ENCODE assay signal across 12 cellular contexts in genomic region chr9:6779417-6780241, GRCh38. TPM values are rescaled to one million over a fixed set of nuclear protein-coding genes. Genes with fewer than 3 reads are reported as not detected.
A peak's percentile ranks its signal among the peaks of the same experiment; 100 is the strongest.
DNase-seq lines count a peak whose midpoint lies in the region; ATAC-seq, FAIRE-seq and TF ChIP-seq lines count a peak whose summit lies in the region.
"Had no signal": no experiment of that assay in that cellular context is flagged by ENCODE, and none has a peak within 500 bp of the region (broad histone marks: within the 10 kb centered on the region; RNA-seq: fewer than 3 reads in every experiment).

No MANE protein-coding gene starts in this region.

- WGBS in A549 (ENCODE audit: missing lambda C conversion rate) = 75% methylated on average over 3 of the region's 3 CpGs
- 36% methylated on average over 3 of the region's 3 CpGs for WGBS in hepatocyte (ENCODE audit: low lambda C conversion rate, missing lambda C conversion rate)

- no peak overlapping the region for H3K4me3 ChIP-seq in A549
- no peak overlapping the region for H3K4me3 ChIP-seq in hepatocyte
- no peak overlapping the region for H3K4me3 ChIP-seq in breast epithelium
- H3K4me3 ChIP-seq: esophagus muscularis mucosa, tibial nerve had no signal

- H3K4me1 ChIP-seq in A549 (peaks cover 20% of the 10 kb centered on the region), hepatocyte (ENCODE audit: insufficient read depth) (peaks cover 20% of the 10 kb centered on the region), breast epithelium (no peaks in the 10 kb centered on the region)

- TF ChIP-seq POLR2A in A549 (IDR thresholded peaks at IDR 0.05; ENCODE audit: low read length) (no peak), breast epithelium (IDR thresholded peaks at IDR 0.05) (no peak)

- TF ChIP-seq EP300 in A549 (IDR thresholded peaks at IDR 0.05) = no peak

- H3K36me3 ChIP-seq in hepatocyte (replicated peaks; ENCODE audit: insufficient read depth, low read depth) = no peaks in the 10 kb centered on the region
- H3K36me3 ChIP-seq in breast epithelium = no peaks in the 10 kb centered on the region
- H3K36me3 ChIP-seq: esophagus muscularis mucosa, tibial nerve had no signal

- peaks cover 81% of the 10 kb centered on the region for H3K79me2 ChIP-seq in hepatocyte

- no peaks in the 10 kb centered on the region for H3K27me3 ChIP-seq in hepatocyte
- no peaks in the 10 kb centered on the region for H3K27me3 ChIP-seq in breast epithelium
- H3K27me3 ChIP-seq: esophagus muscularis mucosa, tibial nerve had no signal

- ATAC-seq in A549 = peak; percentile 69 to 88; a peak in 4 of 6 replicates

- H3K4me2 ChIP-seq in A549 (peak overlapping the region; percentile 27), hepatocyte (peak overlapping the region; percentile 66)

- H3K9me3 ChIP-seq in A549 (no peaks in the 10 kb centered on the region), hepatocyte (ENCODE audit: low read depth) (no peaks in the 10 kb centered on the region), breast epithelium (no peaks in the 10 kb centered on the region)
- H3K9me3 ChIP-seq: esophagus muscularis mucosa, tibial nerve had no signal

- TF ChIP-seq RAD21 in A549 (conservative IDR thresholded peaks at IDR 0.05 in 1 of 2, IDR thresholded peaks at IDR 0.05 in 1 of 2) = no peak

- H3K27ac ChIP-seq in A549 (0 out of 6 replicates have a peak overlapping the region, but pooled peaks of 1 of the 2 experiments have one; percentile 10), hepatocyte (peak overlapping the region; percentile 86), breast epithelium (no peak overlapping the region)
- H3K27ac ChIP-seq: esophagus muscularis mucosa had no signal

- no peak for DNase-seq in A549 (ENCODE audit: low read depth in 1 of 2, low spot score in 1 of 2)
- DNase-seq in GM19239 (ENCODE audit: insufficient read length, low spot score) = no peak
- peak; percentile 16 for DNase-seq in SW480 (ENCODE audit: low spot score)
- DNase-seq in hepatocyte (ENCODE audit: low spot score) = peak; percentile 39
- DNase-seq in activated CD4-positive, alpha-beta T cell treated with anti-CD3 and anti-CD28 coated beads, Interleukin-2, amount 50 U/mL, for 4 hours = no peak
- no peak for DNase-seq in breast epithelium (ENCODE audit: low spot score in 2 of 2)
- no peak for DNase-seq in GM03348 (ENCODE audit: low spot score)
- DNase-seq in DMS53 (lab: John Stamatoyannopoulos, UW) = no peak
- DNase-seq: NCI-H524 treated with DMSO at 0.1 percent for 48 hours; stimulated activated CD4-positive, alpha-beta T cell treated with anti-CD3 and anti-CD28 coated beads, Interleukin-4, amount 100 ng/mL, for 1 hour had no signal

- POLR2A ChIA-PET in A549 (lab: Yijun Ruan, JAX) = interaction anchor here (1.2 kb wide), 1 partner anchor 22 kb away, joined by 3 read pairs; the partner anchor contains the start of gene KDM4C

- TF ChIP-seq CTCF in A549 (IDR thresholded peaks at IDR 0.05) (no peak), hepatocyte (IDR thresholded peaks at IDR 0.05; ENCODE audit: poor library complexity) (no peak), breast epithelium (IDR thresholded peaks at IDR 0.05) (no peak)

- no peak overlapping the region for H2AFZ ChIP-seq in hepatocyte

- CTCF ChIA-PET in A549 (lab: Yijun Ruan, JAX) = no interaction called here

- FAIRE-seq in A549 (lab: Jason Lieb, UNC) (no peak), GM19239 (lab: Jason Lieb, UNC) (peak; percentile 76)

- peaks cover 7% of the 10 kb centered on the region for H4K20me1 ChIP-seq in hepatocyte (ENCODE audit: insufficient read depth, poor library complexity, severe bottlenecking)

- no peaks in the 10 kb centered on the region for H3K9me2 ChIP-seq in hepatocyte (replicated peaks; ENCODE audit: insufficient read depth)

- intact Hi-C loops in breast epithelium (cut with DNase I; ENCODE audit: low total_unique reads) = no loop called here

TF ChIP-seq in A549, 52 proteins besides CTCF, POLR2A, EP300 and RAD21:
- TF ChIP-seq SREBF2 (IDR thresholded peaks at IDR 0.05) (no peak), CEBPB (IDR thresholded peaks at IDR 0.05) (no peak), NFE2L2 (conservative IDR thresholded peaks at IDR 0.05; ENCODE audit: low read length) (no peak), HMGXB4 (CRISPR knock-in tag; IDR thresholded peaks at IDR 0.05; ENCODE audit: borderline replicate concordance) (no peak), FOSL2 (IDR thresholded peaks at IDR 0.05) (no peak), FOSL2 (CRISPR knock-in tag; IDR thresholded peaks at IDR 0.05) (peak; percentile 26; the same call in 1 of the 2 replicates), NPAS2 (CRISPR knock-in tag; IDR thresholded peaks at IDR 0.05; ENCODE audit: borderline replicate concordance) (no peak), JUN (IDR thresholded peaks at IDR 0.05) (no peak)
- TF ChIP-seq, protein P1, sequence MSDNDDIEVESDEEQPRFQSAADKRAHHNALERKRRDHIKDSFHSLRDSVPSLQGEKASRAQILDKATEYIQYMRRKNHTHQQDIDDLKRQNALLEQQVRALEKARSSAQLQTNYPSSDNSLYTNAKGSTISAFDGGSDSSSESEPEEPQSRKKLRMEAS (IDR thresholded peaks at IDR 0.05) = no peak

RNA-seq across cellular contexts. Expression of gene KDM4C, which starts 21.9 kb away (rescaled TPM):
- 15.6 and 16.2 TPM in 2 replicates for polyA plus RNA-seq in A549 (2011; rRNA removed)
- polyA plus RNA-seq in A549 (2012; cell fraction: cytosol; rRNA removed) = 5.4 and 5.5 TPM in 2 replicates
- 7.2 and 12.4 TPM in 2 replicates for polyA plus RNA-seq in A549 (2012; cell fraction: nucleus; rRNA removed)
- polyA plus RNA-seq in A549 (2017; fragmentation: RNase III; extraction: RNeasy Plus Mini Kit Qiagen cat#74134 plus additional on column Dnase treatment) = 8.9 to 10.6 TPM (median 9.6 TPM) in 3 replicates
- 48.4 and 54.0 TPM in 2 replicates for polyA minus RNA-seq in A549 (2011; rRNA and poly(A)+ RNA removed)
- total RNA-seq in hepatocyte = 27.3 and 28.7 TPM in 2 replicates
- 16.1 and 16.2 TPM in 2 replicates for polyA plus RNA-seq in hepatocyte
- total RNA-seq in breast epithelium = 10 to 100 TPM; 37.8 to 80.9 (median 60.0) TPM

Comparison
In these comparisons a context has a peak if more than half of its experiments do, and no peak if none do; other contexts are left out.
1. DNase-seq: peak in SW480 (single experiment) and hepatocyte (single experiment); none in A549 (0 of 2), GM19239 (single experiment), activated CD4-positive, alpha-beta T cell treated with anti-CD3 and anti-CD28 coated beads, Interleukin-2, amount 50 U/mL, for 4 hours (0 of 2), breast epithelium (0 of 2), GM03348 (single experiment) and DMS53 (single experiment).